In genomic region chr20:37447688-37448087, GRCh38 we compare ENCODE assay signal across 23 cellular contexts.
DNase-seq lines count a peak whose midpoint lies in the region; ATAC-seq and TF ChIP-seq lines count a peak whose summit lies in the region.
"Had no signal": no experiment of that assay in that cellular context is flagged by ENCODE, and none has a peak within 500 bp of the region (broad histone marks: within the 10 kb centered on the region; RNA-seq: fewer than 3 reads in every experiment).

No MANE protein-coding gene starts in this region.

- peak; percentile 72 for DNase-seq in RWPE2 (ENCODE audit: low spot score)
- DNase-seq in neuronal stem cell (ENCODE audit: low spot score): no peak
- DNase-seq in glutamatergic neuron: no peak
- no peak for DNase-seq in amygdala (lab: John Stamatoyannopoulos, UW)
- DNase-seq: 8988T; ACHN; BE2C; C1 segment of cervical spinal cord; CD4-positive, alpha-beta memory T cell; CD4-positive, CD25-positive, alpha-beta regulatory T cell; CD8-positive, alpha-beta memory T cell; COR-L47; DMS 273 treated with DMSO at 0.1 percent for 48 hours; DMS153; DMS53; DMS79; DND-41; EL; GF-D8 had no signal

- H3K4me3 Mint-ChIP-seq in glutamatergic neuron (ENCODE audit: unreplicated experiment): no peak overlapping the region
- H3K4me3 Mint-ChIP-seq: CD14-positive monocyte; CD4-positive, alpha-beta memory T cell; CD4-positive, CD25-positive, alpha-beta regulatory T cell; CD8-positive, alpha-beta memory T cell had no signal

- H3K79me1 ChIP-seq in neuronal stem cell (ENCODE audit: low read depth, low read length): no peaks in the 10 kb centered on the region

- no peaks in the 10 kb centered on the region for H3K4me1 Mint-ChIP-seq in glutamatergic neuron (ENCODE audit: low read depth, unreplicated experiment)
- H3K4me1 Mint-ChIP-seq: CD14-positive monocyte; CD4-positive, alpha-beta memory T cell; CD8-positive, alpha-beta memory T cell had no signal

- no peak overlapping the region for H2BK15ac ChIP-seq in neuronal stem cell (ENCODE audit: low read length)

- H3K4me1 ChIP-seq in HEK293 (ENCODE audit: control insufficient read depth, insufficient read depth, low read length) (no peaks in the 10 kb centered on the region), RWPE2 (ENCODE audit: insufficient read depth, poor library complexity, severe bottlenecking) (no peaks in the 10 kb centered on the region), neuronal stem cell (ENCODE audit: control insufficient read depth in 2 of 2, insufficient read depth in 1 of 2, low read depth in 1 of 2, low read length in 2 of 2) (no peaks in the 10 kb centered on the region)
- H3K4me1 ChIP-seq: BE2C had no signal

- no peak overlapping the region for H2BK12ac ChIP-seq in neuronal stem cell (ENCODE audit: low read length)

- H2BK5ac ChIP-seq in neuronal stem cell (ENCODE audit: low read length): no peak overlapping the region

- H3K36me3 ChIP-seq in HEK293 (ENCODE audit: control insufficient read depth in 2 of 2, insufficient read depth in 1 of 2, low read length in 2 of 2): no peaks in the 10 kb centered on the region
- H3K36me3 ChIP-seq in RWPE2 (ENCODE audit: low read depth): no peaks in the 10 kb centered on the region
- no peaks in the 10 kb centered on the region for H3K36me3 ChIP-seq in neuronal stem cell (replicated peaks in 1 of 2; ENCODE audit: control insufficient read depth in 2 of 2, insufficient read depth in 2 of 2, low read length in 2 of 2)
- H3K36me3 ChIP-seq: BE2C, BLaER1 had no signal

- peak overlapping the region; percentile 63 for H3K14ac ChIP-seq in neuronal stem cell (ENCODE audit: low read length)

- no peak overlapping the region for H3K27ac Mint-ChIP-seq in glutamatergic neuron (ENCODE audit: unreplicated experiment)
- H3K27ac Mint-ChIP-seq: CD14-positive monocyte; CD4-positive, CD25-positive, alpha-beta regulatory T cell; CD8-positive, alpha-beta memory T cell had no signal

- no peak overlapping the region for H3K18ac ChIP-seq in neuronal stem cell (ENCODE audit: low read length)

- 0 out of 3 replicates have a peak, but pooled peaks have one; percentile 4 for ATAC-seq in RWPE2 (ENCODE audit: low read depth)
- no peak for ATAC-seq in GM18502 (IDR thresholded peaks at IDR 0.05; ENCODE audit: poor library complexity, unreplicated experiment)

- H3K27ac ChIP-seq in HEK293 (ENCODE audit: extremely low read depth, low read depth, low read length): no peak overlapping the region
- H3K27ac ChIP-seq in RWPE2 (ENCODE audit: poor library complexity, severe bottlenecking): no peak overlapping the region
- H3K27ac ChIP-seq in neuronal stem cell (replicated peaks; ENCODE audit: low read length): no peak overlapping the region
- H3K27ac ChIP-seq: BLaER1 had no signal

- H3K4me2 ChIP-seq in neuronal stem cell (ENCODE audit: insufficient read depth, low read length, poor library complexity, severe bottlenecking): no peak overlapping the region
- H3K4me2 ChIP-seq: BLaER1 had no signal

- no peak overlapping the region for H3K23ac ChIP-seq in neuronal stem cell (ENCODE audit: low read depth, low read length, poor library complexity)

- H3K36me3 Mint-ChIP-seq in glutamatergic neuron (ENCODE audit: unreplicated experiment): peaks cover 3% of the 10 kb centered on the region
- H3K36me3 Mint-ChIP-seq: CD14-positive monocyte; CD4-positive, alpha-beta memory T cell; CD4-positive, CD25-positive, alpha-beta regulatory T cell; CD8-positive, alpha-beta memory T cell had no signal

- H3K9me3 Mint-ChIP-seq in glutamatergic neuron (ENCODE audit: unreplicated experiment): peaks cover 2% of the 10 kb centered on the region
- H3K9me3 Mint-ChIP-seq: CD14-positive monocyte; CD4-positive, alpha-beta memory T cell; CD8-positive, alpha-beta memory T cell had no signal

- H3K4ac ChIP-seq in neuronal stem cell (ENCODE audit: low read length): peak overlapping the region; percentile 45

- H3K4me3 ChIP-seq in HEK293 (ENCODE audit: low read depth, low read length): no peak overlapping the region
- H3K4me3 ChIP-seq in RWPE2 (ENCODE audit: severe bottlenecking): no peak overlapping the region
- no peak overlapping the region for H3K4me3 ChIP-seq in neuronal stem cell (ENCODE audit: low read length in 2 of 2)
- H3K4me3 ChIP-seq: BLaER1 had no signal

- POLR2A ChIA-PET in HEK293 (lab: Yijun Ruan, JAX): no interaction called here

- H3K9me3 ChIP-seq in HEK293 (ENCODE audit: control insufficient read depth, insufficient read depth, low read depth, low read length) (no peaks in the 10 kb centered on the region), RWPE2 (ENCODE audit: severe bottlenecking) (no peaks in the 10 kb centered on the region), neuronal stem cell (replicated peaks in 1 of 2; ENCODE audit: control insufficient read depth in 2 of 2, insufficient read depth in 1 of 2, low read depth in 1 of 2, low read length in 2 of 2) (peaks cover 0 to 2% of the 10 kb centered on the region in 2 donors)
- H3K9me3 ChIP-seq: BE2C, BLaER1 had no signal

- H2BK120ac ChIP-seq in neuronal stem cell (ENCODE audit: low read depth, low read length): peak overlapping the region; percentile 43

- no peak overlapping the region for H2AK5ac ChIP-seq in neuronal stem cell (ENCODE audit: low read depth, low read length)

- H3K9ac ChIP-seq in neuronal stem cell (ENCODE audit: low read depth, low read length, poor library complexity): no peak overlapping the region
- H3K9ac ChIP-seq: BLaER1 had no signal

- no peak overlapping the region for H2AFZ ChIP-seq in neuronal stem cell (ENCODE audit: low read length)

- TF ChIP-seq CTCF in HEK293 (tag by site-specific recombination; IDR thresholded peaks at IDR 0.05): no peak
- no peak for TF ChIP-seq CTCF in RWPE2 (IDR thresholded peaks at IDR 0.05; ENCODE audit: poor library complexity, severe bottlenecking)
- TF ChIP-seq CTCF in glutamatergic neuron (IDR thresholded peaks at IDR 0.05; ENCODE audit: partially characterized antibody, unreplicated experiment): no peak

- H3K27me3 ChIP-seq in RWPE2 (ENCODE audit: insufficient read depth, poor library complexity, severe bottlenecking) (no peaks in the 10 kb centered on the region), neuronal stem cell (ENCODE audit: control insufficient read depth in 3 of 3, insufficient read depth in 3 of 3, low read depth in 1 of 3, low read length in 3 of 3) (peaks cover 0 to 31% (median 0%) of the 10 kb centered on the region in 3 experiments)
- H3K27me3 ChIP-seq: BE2C, BLaER1 had no signal

- no CpG with 5 or more reads among the region's 3 CpGs for WGBS in neuronal stem cell (ENCODE audit: extremely low coverage in 2 of 2, insufficient read length in 2 of 2, insufficient replicate concordance in 1 of 2), 2 donors

- H4K91ac ChIP-seq in neuronal stem cell (ENCODE audit: low read depth, low read length, poor library complexity): no peak overlapping the region

- CTCF ChIA-PET in HEK293 (lab: Yijun Ruan, JAX): no interaction called here

- H4K8ac ChIP-seq in neuronal stem cell (ENCODE audit: low read depth, low read length): no peak overlapping the region

- H3K27me3 Mint-ChIP-seq in glutamatergic neuron (ENCODE audit: unreplicated experiment): peaks cover 2% of the 10 kb centered on the region
- H3K27me3 Mint-ChIP-seq: CD4-positive, CD25-positive, alpha-beta regulatory T cell; CD8-positive, alpha-beta memory T cell had no signal

TF ChIP-seq in HEK293, 187 proteins besides CTCF, POLR2A, EP300 and RAD21:
- TF ChIP-seq ZBTB10 (tag by site-specific recombination; IDR thresholded peaks at IDR 0.05) (no peak), GLIS1 (tag by site-specific recombination; IDR thresholded peaks at IDR 0.05) (peak; percentile 65)
